1 cellular context compared by ENCODE assay signal in the genomic region with DNA sequence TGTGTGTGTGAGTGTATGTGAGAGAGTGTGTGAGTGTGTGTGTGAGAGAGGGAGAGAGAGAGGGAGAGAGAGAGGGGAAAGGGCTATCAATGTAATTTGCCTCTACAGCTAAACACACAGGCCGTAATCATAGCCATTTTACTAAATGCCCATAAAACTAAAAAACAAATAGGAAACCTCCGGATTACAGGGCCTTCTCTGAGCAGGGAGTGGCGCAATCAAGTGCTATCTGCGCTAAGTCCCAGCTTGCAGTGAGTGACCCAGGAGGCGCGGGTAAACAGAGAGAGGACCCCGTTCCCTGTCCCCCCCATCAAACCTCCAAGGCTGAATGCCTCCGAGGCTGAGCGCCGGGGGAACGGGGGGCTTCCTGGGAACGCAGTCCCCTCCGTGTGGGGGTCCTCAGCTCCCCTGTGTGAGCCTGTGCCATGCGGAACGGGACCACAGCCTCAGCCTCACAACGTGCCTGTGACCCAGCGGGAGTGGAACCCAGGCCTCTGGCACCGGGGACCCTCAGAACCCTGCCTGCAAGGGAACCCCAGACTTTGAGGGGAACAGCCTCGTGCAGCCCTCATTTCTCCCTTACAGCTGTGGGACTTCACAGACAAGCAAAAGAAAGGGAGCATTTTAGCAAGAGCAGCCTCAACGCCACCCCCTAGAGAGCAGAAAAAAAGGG.
A peak's percentile ranks its signal among the peaks of the same experiment; 100 is the strongest.
TF ChIP-seq lines count a peak whose summit lies in the region.

No MANE protein-coding gene starts in this region.

TF ChIP-seq in HepG2, 621 proteins besides CTCF, POLR2A, EP300 and RAD21 (continued from another document and continues in another):
- TF ChIP-seq SMARCE1 (IDR thresholded peaks at IDR 0.05; ENCODE audit: borderline replicate concordance) (no peak), HDAC1 (CRISPR knock-in tag; IDR thresholded peaks at IDR 0.05) (peak; percentile 74), YEATS2 (CRISPR knock-in tag; IDR thresholded peaks at IDR 0.05; ENCODE audit: borderline replicate concordance) (0 out of 2 replicates have a peak, but pooled peaks have one; percentile 16), MXI1 (IDR thresholded peaks at IDR 0.05; ENCODE audit: borderline replicate concordance, low read depth, low read length) (0 out of 3 replicates have a peak, but pooled peaks have one; percentile 38), RBFOX2 (IDR thresholded peaks at IDR 0.05; ENCODE audit: low read depth, low read length) (peak; percentile 53; the same call in 1 of the 2 replicates), ZNF780A (CRISPR knock-in tag; IDR thresholded peaks at IDR 0.05) (no peak), ZNF256 (CRISPR knock-in tag; conservative IDR thresholded peaks at IDR 0.05) (no peak), STAT5B (CRISPR knock-in tag; IDR thresholded peaks at IDR 0.05) (no peak), ZNF207 (IDR thresholded peaks at IDR 0.05; ENCODE audit: borderline replicate concordance) (no peak), GATAD2A (CRISPR knock-in tag; IDR thresholded peaks at IDR 0.05) (peak; percentile 88), DPF2 (CRISPR knock-in tag; IDR thresholded peaks at IDR 0.05; ENCODE audit: borderline replicate concordance, low read depth) (peak; percentile 58), TARDBP (CRISPR knock-in tag; IDR thresholded peaks at IDR 0.05) (peak; percentile 82), MED13 (CRISPR knock-in tag; IDR thresholded peaks at IDR 0.05) (no peak), SRSF4 (IDR thresholded peaks at IDR 0.05; ENCODE audit: low read depth, low read length, poor library complexity, severe bottlenecking) (no peak), ZNF788 (CRISPR knock-in tag; IDR thresholded peaks at IDR 0.05; ENCODE audit: borderline replicate concordance) (no peak), CBX1 (IDR thresholded peaks at IDR 0.05; ENCODE audit: low read depth) (no peak), ZKSCAN5 (CRISPR knock-in tag; IDR thresholded peaks at IDR 0.05) (no peak), PITX1 (CRISPR knock-in tag; IDR thresholded peaks at IDR 0.05) (peak; percentile 82; the same call in 1 of the 2 replicates), ZFP82 (CRISPR knock-in tag; IDR thresholded peaks at IDR 0.05; ENCODE audit: borderline replicate concordance) (peak; percentile 49; the same call in 1 of the 2 replicates), RARG (CRISPR knock-in tag; IDR thresholded peaks at IDR 0.05; ENCODE audit: low read depth) (no peak), ZNF724P (CRISPR knock-in tag; IDR thresholded peaks at IDR 0.05; ENCODE audit: borderline replicate concordance) (peak; percentile 55; the same call in 1 of the 2 replicates), FOXJ3 (CRISPR knock-in tag; IDR thresholded peaks at IDR 0.05; ENCODE audit: borderline replicate concordance) (peak; percentile 46; the same call in 1 of the 2 replicates), FOXA3 (CRISPR knock-in tag; IDR thresholded peaks at IDR 0.05) (peak; percentile 78), ZSCAN30 (CRISPR knock-in tag; IDR thresholded peaks at IDR 0.05) (no peak), ZNF543 (CRISPR knock-in tag; IDR thresholded peaks at IDR 0.05) (0 out of 2 replicates have a peak, but pooled peaks have one; percentile 28), KDM5A (IDR thresholded peaks at IDR 0.05; ENCODE audit: borderline replicate concordance, low read length) (no peak), EEA1 (CRISPR knock-in tag; IDR thresholded peaks at IDR 0.05; ENCODE audit: borderline replicate concordance) (no peak), ZNF572 (CRISPR knock-in tag; IDR thresholded peaks at IDR 0.05) (no peak), ZNF343 (CRISPR knock-in tag; IDR thresholded peaks at IDR 0.05) (0 out of 2 replicates have a peak, but pooled peaks have one; percentile 5), ZKSCAN8 (CRISPR knock-in tag; IDR thresholded peaks at IDR 0.05; ENCODE audit: borderline replicate concordance) (no peak)
- TF ChIP-seq, protein P1, sequence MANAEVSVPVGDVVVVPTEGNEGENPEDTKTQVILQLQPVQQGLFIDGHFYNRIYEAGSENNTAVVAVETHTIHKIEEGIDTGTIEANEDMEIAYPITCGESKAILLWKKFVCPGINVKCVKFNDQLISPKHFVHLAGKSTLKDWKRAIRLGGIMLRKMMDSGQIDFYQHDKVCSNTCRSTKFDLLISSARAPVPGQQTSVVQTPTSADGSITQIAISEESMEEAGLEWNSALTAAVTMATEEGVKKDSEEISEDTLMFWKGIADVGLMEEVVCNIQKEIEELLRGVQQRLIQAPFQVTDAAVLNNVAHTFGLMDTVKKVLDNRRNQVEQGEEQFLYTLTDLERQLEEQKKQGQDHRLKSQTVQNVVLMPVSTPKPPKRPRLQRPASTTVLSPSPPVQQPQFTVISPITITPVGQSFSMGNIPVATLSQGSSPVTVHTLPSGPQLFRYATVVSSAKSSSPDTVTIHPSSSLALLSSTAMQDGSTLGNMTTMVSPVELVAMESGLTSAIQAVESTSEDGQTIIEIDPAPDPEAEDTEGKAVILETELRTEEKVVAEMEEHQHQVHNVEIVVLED (CRISPR knock-in tag; IDR thresholded peaks at IDR 0.05; ENCODE audit: borderline replicate concordance): no peak
- TF ChIP-seq, protein P2, sequence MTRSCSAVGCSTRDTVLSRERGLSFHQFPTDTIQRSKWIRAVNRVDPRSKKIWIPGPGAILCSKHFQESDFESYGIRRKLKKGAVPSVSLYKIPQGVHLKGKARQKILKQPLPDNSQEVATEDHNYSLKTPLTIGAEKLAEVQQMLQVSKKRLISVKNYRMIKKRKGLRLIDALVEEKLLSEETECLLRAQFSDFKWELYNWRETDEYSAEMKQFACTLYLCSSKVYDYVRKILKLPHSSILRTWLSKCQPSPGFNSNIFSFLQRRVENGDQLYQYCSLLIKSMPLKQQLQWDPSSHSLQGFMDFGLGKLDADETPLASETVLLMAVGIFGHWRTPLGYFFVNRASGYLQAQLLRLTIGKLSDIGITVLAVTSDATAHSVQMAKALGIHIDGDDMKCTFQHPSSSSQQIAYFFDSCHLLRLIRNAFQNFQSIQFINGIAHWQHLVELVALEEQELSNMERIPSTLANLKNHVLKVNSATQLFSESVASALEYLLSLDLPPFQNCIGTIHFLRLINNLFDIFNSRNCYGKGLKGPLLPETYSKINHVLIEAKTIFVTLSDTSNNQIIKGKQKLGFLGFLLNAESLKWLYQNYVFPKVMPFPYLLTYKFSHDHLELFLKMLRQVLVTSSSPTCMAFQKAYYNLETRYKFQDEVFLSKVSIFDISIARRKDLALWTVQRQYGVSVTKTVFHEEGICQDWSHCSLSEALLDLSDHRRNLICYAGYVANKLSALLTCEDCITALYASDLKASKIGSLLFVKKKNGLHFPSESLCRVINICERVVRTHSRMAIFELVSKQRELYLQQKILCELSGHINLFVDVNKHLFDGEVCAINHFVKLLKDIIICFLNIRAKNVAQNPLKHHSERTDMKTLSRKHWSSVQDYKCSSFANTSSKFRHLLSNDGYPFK (CRISPR knock-in tag; IDR thresholded peaks at IDR 0.05; ENCODE audit: borderline replicate concordance): no peak; the same call in 1 of the 2 replicates
- TF ChIP-seq, protein P3, sequence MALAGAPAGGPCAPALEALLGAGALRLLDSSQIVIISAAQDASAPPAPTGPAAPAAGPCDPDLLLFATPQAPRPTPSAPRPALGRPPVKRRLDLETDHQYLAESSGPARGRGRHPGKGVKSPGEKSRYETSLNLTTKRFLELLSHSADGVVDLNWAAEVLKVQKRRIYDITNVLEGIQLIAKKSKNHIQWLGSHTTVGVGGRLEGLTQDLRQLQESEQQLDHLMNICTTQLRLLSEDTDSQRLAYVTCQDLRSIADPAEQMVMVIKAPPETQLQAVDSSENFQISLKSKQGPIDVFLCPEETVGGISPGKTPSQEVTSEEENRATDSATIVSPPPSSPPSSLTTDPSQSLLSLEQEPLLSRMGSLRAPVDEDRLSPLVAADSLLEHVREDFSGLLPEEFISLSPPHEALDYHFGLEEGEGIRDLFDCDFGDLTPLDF (CRISPR knock-in tag; IDR thresholded peaks at IDR 0.05): no peak
- TF ChIP-seq, protein P4, sequence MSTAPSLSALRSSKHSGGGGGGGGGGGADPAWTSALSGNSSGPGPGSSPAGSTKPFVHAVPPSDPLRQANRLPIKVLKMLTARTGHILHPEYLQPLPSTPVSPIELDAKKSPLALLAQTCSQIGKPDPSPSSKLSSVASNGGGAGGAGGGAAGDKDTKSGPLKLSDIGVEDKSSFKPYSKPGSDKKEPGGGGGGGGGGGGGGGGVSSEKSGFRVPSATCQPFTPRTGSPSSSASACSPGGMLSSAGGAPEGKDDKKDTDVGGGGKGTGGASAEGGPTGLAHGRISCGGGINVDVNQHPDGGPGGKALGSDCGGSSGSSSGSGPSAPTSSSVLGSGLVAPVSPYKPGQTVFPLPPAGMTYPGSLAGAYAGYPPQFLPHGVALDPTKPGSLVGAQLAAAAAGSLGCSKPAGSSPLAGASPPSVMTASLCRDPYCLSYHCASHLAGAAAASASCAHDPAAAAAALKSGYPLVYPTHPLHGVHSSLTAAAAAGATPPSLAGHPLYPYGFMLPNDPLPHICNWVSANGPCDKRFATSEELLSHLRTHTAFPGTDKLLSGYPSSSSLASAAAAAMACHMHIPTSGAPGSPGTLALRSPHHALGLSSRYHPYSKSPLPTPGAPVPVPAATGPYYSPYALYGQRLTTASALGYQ (CRISPR knock-in tag; IDR thresholded peaks at IDR 0.05): 0 out of 2 replicates have a peak, but pooled peaks have one; percentile 0
- TF ChIP-seq, protein P5, sequence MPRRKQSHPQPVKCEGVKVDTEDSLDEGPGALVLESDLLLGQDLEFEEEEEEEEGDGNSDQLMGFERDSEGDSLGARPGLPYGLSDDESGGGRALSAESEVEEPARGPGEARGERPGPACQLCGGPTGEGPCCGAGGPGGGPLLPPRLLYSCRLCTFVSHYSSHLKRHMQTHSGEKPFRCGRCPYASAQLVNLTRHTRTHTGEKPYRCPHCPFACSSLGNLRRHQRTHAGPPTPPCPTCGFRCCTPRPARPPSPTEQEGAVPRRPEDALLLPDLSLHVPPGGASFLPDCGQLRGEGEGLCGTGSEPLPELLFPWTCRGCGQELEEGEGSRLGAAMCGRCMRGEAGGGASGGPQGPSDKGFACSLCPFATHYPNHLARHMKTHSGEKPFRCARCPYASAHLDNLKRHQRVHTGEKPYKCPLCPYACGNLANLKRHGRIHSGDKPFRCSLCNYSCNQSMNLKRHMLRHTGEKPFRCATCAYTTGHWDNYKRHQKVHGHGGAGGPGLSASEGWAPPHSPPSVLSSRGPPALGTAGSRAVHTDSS (CRISPR knock-in tag; conservative IDR thresholded peaks at IDR 0.05): no peak
- TF ChIP-seq, protein P6, sequence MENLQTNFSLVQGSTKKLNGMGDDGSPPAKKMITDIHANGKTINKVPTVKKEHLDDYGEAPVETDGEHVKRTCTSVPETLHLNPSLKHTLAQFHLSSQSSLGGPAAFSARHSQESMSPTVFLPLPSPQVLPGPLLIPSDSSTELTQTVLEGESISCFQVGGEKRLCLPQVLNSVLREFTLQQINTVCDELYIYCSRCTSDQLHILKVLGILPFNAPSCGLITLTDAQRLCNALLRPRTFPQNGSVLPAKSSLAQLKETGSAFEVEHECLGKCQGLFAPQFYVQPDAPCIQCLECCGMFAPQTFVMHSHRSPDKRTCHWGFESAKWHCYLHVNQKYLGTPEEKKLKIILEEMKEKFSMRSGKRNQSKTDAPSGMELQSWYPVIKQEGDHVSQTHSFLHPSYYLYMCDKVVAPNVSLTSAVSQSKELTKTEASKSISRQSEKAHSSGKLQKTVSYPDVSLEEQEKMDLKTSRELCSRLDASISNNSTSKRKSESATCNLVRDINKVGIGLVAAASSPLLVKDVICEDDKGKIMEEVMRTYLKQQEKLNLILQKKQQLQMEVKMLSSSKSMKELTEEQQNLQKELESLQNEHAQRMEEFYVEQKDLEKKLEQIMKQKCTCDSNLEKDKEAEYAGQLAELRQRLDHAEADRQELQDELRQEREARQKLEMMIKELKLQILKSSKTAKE (CRISPR knock-in tag; IDR thresholded peaks at IDR 0.05; ENCODE audit: borderline replicate concordance): no peak
- TF ChIP-seq, protein P7, sequence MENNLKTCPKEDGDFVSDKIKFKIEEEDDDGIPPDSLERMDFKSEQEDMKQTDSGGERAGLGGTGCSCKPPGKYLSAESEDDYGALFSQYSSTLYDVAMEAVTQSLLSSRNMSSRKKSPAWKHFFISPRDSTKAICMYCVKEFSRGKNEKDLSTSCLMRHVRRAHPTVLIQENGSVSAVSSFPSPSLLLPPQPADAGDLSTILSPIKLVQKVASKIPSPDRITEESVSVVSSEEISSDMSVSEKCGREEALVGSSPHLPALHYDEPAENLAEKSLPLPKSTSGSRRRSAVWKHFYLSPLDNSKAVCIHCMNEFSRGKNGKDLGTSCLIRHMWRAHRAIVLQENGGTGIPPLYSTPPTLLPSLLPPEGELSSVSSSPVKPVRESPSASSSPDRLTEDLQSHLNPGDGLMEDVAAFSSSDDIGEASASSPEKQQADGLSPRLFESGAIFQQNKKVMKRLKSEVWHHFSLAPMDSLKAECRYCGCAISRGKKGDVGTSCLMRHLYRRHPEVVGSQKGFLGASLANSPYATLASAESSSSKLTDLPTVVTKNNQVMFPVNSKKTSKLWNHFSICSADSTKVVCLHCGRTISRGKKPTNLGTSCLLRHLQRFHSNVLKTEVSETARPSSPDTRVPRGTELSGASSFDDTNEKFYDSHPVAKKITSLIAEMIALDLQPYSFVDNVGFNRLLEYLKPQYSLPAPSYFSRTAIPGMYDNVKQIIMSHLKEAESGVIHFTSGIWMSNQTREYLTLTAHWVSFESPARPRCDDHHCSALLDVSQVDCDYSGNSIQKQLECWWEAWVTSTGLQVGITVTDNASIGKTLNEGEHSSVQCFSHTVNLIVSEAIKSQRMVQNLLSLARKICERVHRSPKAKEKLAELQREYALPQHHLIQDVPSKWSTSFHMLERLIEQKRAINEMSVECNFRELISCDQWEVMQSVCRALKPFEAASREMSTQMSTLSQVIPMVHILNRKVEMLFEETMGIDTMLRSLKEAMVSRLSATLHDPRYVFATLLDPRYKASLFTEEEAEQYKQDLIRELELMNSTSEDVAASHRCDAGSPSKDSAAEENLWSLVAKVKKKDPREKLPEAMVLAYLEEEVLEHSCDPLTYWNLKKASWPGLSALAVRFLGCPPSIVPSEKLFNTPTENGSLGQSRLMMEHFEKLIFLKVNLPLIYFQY (CRISPR knock-in tag; IDR thresholded peaks at IDR 0.05; ENCODE audit: borderline replicate concordance): no peak
- TF ChIP-seq, protein P8, sequence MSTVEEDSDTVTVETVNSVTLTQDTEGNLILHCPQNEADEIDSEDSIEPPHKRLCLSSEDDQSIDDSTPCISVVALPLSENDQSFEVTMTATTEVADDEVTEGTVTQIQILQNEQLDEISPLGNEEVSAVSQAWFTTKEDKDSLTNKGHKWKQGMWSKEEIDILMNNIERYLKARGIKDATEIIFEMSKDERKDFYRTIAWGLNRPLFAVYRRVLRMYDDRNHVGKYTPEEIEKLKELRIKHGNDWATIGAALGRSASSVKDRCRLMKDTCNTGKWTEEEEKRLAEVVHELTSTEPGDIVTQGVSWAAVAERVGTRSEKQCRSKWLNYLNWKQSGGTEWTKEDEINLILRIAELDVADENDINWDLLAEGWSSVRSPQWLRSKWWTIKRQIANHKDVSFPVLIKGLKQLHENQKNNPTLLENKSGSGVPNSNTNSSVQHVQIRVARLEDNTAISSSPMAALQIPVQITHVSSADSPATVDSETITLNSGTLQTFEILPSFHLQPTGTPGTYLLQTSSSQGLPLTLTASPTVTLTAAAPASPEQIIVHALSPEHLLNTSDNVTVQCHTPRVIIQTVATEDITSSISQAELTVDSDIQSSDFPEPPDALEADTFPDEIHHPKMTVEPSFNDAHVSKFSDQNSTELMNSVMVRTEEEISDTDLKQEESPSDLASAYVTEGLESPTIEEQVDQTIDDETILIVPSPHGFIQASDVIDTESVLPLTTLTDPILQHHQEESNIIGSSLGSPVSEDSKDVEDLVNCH (CRISPR knock-in tag; IDR thresholded peaks at IDR 0.05): peak; percentile 33; the same call in 1 of the 2 replicates
- TF ChIP-seq, protein P9, sequence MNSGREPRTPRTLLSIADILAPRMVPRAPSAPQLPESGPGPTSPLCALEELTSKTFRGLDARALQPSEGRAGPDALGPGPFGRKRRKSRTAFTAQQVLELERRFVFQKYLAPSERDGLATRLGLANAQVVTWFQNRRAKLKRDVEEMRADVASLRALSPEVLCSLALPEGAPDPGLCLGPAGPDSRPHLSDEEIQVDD (CRISPR knock-in tag; IDR thresholded peaks at IDR 0.05; ENCODE audit: borderline replicate concordance): no peak
